In genomic region chr1:27306892-27307850, GRCh38 we compare ENCODE assay signal across 9 cellular contexts. TPM values are rescaled to one million over a fixed set of nuclear protein-coding genes. Genes with fewer than 3 reads are reported as not detected.
DNase-seq lines count a peak whose midpoint lies in the region; ATAC-seq lines count a peak whose summit lies in the region.
"Had no signal": no experiment of that assay in that cellular context is flagged by ENCODE, and none has a peak within 500 bp of the region (broad histone marks: within the 10 kb centered on the region; RNA-seq: fewer than 3 reads in every experiment).

No MANE protein-coding gene starts in this region.

- H3K4me3 ChIP-seq in BLaER1 (no peak overlapping the region), HUES48 (ENCODE audit: low read depth, low read length) (peak overlapping the region; percentile 35)

- H3K36me3 ChIP-seq in BLaER1 = peaks cover 37% of the 10 kb centered on the region
- no peaks in the 10 kb centered on the region for H3K36me3 ChIP-seq in HUES48 (ENCODE audit: control insufficient read depth, insufficient read depth, low read length)

- peak overlapping the region; percentile 86 for H3K4me2 ChIP-seq in BLaER1

- H3K27ac ChIP-seq in BLaER1 (peak overlapping the region; percentile 87), HUES48 (ENCODE audit: low read depth, low read length) (peak overlapping the region; percentile 89)

- ATAC-seq in HG03439 (IDR thresholded peaks at IDR 0.05; ENCODE audit: unreplicated experiment) (no peak), HG03442 (IDR thresholded peaks at IDR 0.05; ENCODE audit: unreplicated experiment) (no peak)

- H3K27me3 ChIP-seq in BLaER1 (no peaks in the 10 kb centered on the region), HUES48 (ENCODE audit: control insufficient read depth, insufficient read depth, low read length) (no peaks in the 10 kb centered on the region; the same call in 1 of the 2 replicates)

- intact Hi-C loops in cardiac septum (cut with DNase I) = loop anchor here (5.0 kb wide), 1 partner anchor 35 kb away; the partner anchor contains the start of gene SYTL1

- H4K20me1 ChIP-seq in BLaER1 = no peaks in the 10 kb centered on the region

- DNase-seq in RPMI8226 (peak; percentile 89), islet precursor cell (peak; percentile 82), cardiac septum (ENCODE audit: low spot score) (no peak)
- no peak for DNase-seq in activated CD4-positive, alpha-beta T cell treated with anti-CD3 and anti-CD28 coated beads for 4 hours
- DNase-seq: effector memory CD4-positive, alpha-beta T cell had no signal

- H3K4me1 ChIP-seq in BLaER1 (peaks cover 32% of the 10 kb centered on the region), HUES48 (ENCODE audit: control insufficient read depth, insufficient read depth, low read length) (peaks cover 21% of the 10 kb centered on the region)

- H3K9me3 ChIP-seq in BLaER1 (no peaks in the 10 kb centered on the region), HUES48 (ENCODE audit: control insufficient read depth, insufficient read depth, low read length) (no peaks in the 10 kb centered on the region)

- H3K9ac ChIP-seq in BLaER1 (peak overlapping the region; percentile 55), HUES48 (ENCODE audit: low read depth, low read length) (0 out of 2 replicates have a peak overlapping the region, but pooled peaks have one; percentile 31)

RNA-seq across cellular contexts. Expression of gene TMEM222, which starts 14.8 kb away (rescaled TPM):
- 26.8 TPM for total RNA-seq in cardiac septum

RNA-seq across cellular contexts. Expression of gene SYTL1, which starts 34.7 kb away (rescaled TPM):
- 0.65 TPM for total RNA-seq in cardiac septum

RNA-seq across cellular contexts. Expression of gene MAP3K6, which starts 59.6 kb away (rescaled TPM):
- total RNA-seq in cardiac septum = 53.1 TPM

Comparison
In these comparisons a context has a peak if more than half of its experiments do, and no peak if none do; other contexts are left out.
1. DNase-seq: peak in RPMI8226 (single experiment) and islet precursor cell (single experiment); none in cardiac septum (single experiment) and activated CD4-positive, alpha-beta T cell treated with anti-CD3 and anti-CD28 coated beads for 4 hours (0 of 2).